19 cellular contexts compared by ENCODE assay signal in genomic region chr19:45899919-45900589, GRCh38. TPM values are rescaled to one million over a fixed set of nuclear protein-coding genes. Genes with fewer than 3 reads are reported as not detected.
A peak's percentile ranks its signal among the peaks of the same experiment; 100 is the strongest.
DNase-seq lines count a peak whose midpoint lies in the region; ATAC-seq, FAIRE-seq and TF ChIP-seq lines count a peak whose summit lies in the region.
"Had no signal": no experiment of that assay in that cellular context is flagged by ENCODE, and none has a peak within 500 bp of the region (broad histone marks: within the 10 kb centered on the region; RNA-seq: fewer than 3 reads in every experiment).

No MANE protein-coding gene starts in this region.

- no peak overlapping the region for H3K4me3 ChIP-seq in SK-N-SH (ENCODE audit: low read depth in 2 of 2, low read length in 1 of 2)
- H3K4me3 ChIP-seq in K562: no peak overlapping the region
- no peak overlapping the region for H3K4me3 ChIP-seq in CD8-positive, alpha-beta T cell (ENCODE audit: low read depth, low read length)

- WGBS in SK-N-SH (ENCODE audit: low lambda C conversion rate): 94% methylated on average over 4 of the region's 4 CpGs
- 93% methylated on average over 4 of the region's 4 CpGs for WGBS in K562 (ENCODE audit: insufficient coverage, low coverage, missing lambda C conversion rate)

- H3K9ac ChIP-seq in SK-N-SH: no peak overlapping the region
- H3K9ac ChIP-seq in K562 (ENCODE audit: insufficient read depth in 1 of 2, low read depth in 2 of 2, low read length in 2 of 2): no peak overlapping the region

- no peak for TF ChIP-seq POLR2A in K562 (conservative IDR thresholded peaks at IDR 0.05)

- no peaks in the 10 kb centered on the region for H3K9me1 ChIP-seq in K562 (ENCODE audit: control insufficient read depth, insufficient read depth, low read length)

- H3K27me3 ChIP-seq in SK-N-SH (ENCODE audit: insufficient read depth) (no peaks in the 10 kb centered on the region), K562 (ENCODE audit: control insufficient read depth in 2 of 2, insufficient read depth in 2 of 2, low read length in 2 of 2) (no peaks in the 10 kb centered on the region)
- H3K27me3 ChIP-seq in CD8-positive, alpha-beta T cell (ENCODE audit: insufficient read depth, low read length): no peaks in the 10 kb centered on the region
- H3K27me3 ChIP-seq: upper lobe of left lung had no signal

- ATAC-seq in SK-N-SH treated with all-trans-retinoic acid at 6 μM for 48 hours (no peak), K562 (no peak), GM19395 (IDR thresholded peaks at IDR 0.05; ENCODE audit: unreplicated experiment) (no peak)
- ATAC-seq in natural killer cell treated with Interleukin-12 subunit alpha and Interleukin-12 subunit beta and Interleukin-15 and Interleukin-18, amount 100 ng/mL, for 72 hours: no peak
- ATAC-seq in CD8-positive, alpha-beta T cell: no peak

- intact Hi-C loops in K562 (cut with micrococcal nuclease): no loop called here
- intact Hi-C loops in CD8-positive, alpha-beta T cell (cut with DNase I, micrococcal nuclease): loop anchor here in 1 of 2 experiments (5.0 kb wide), 1 partner anchor 183 kb away; no protein-coding TSS in a partner anchor

- TF ChIP-seq EP300 in SK-N-SH (IDR thresholded peaks at IDR 0.05; ENCODE audit: borderline replicate concordance in 1 of 2, low read depth in 1 of 2, low read length in 1 of 2) (no peak), K562 (IDR thresholded peaks at IDR 0.05; ENCODE audit: low read length) (no peak)

- H3K27ac ChIP-seq in SK-N-SH (ENCODE audit: low read depth in 2 of 2, low read length in 1 of 2) (no peak overlapping the region), K562 (ENCODE audit: extremely low read depth, low read depth, low read length) (no peak overlapping the region)
- H3K27ac ChIP-seq in CD8-positive, alpha-beta T cell (ENCODE audit: low read depth, low read length): no peak overlapping the region
- H3K27ac ChIP-seq: upper lobe of left lung had no signal

- peaks cover 13% of the 10 kb centered on the region for H3F3A ChIP-seq in SK-N-SH (replicated peaks; ENCODE audit: insufficient read depth)

- FAIRE-seq in K562 (lab: Jason Lieb, UNC): no peak
- FAIRE-seq: G401.6, keratinocyte had no signal

- H2AFZ ChIP-seq in SK-N-SH (ENCODE audit: low read depth) (no peak overlapping the region), K562 (ENCODE audit: low read depth, low read length) (no peak overlapping the region)

- peaks cover 9% of the 10 kb centered on the region; the same call in 1 of the 2 replicates for H3K4me1 Mint-ChIP-seq in HFFc6 (ENCODE audit: low read depth)
- H3K4me1 Mint-ChIP-seq in natural killer cell treated with Interleukin-12 subunit alpha and Interleukin-12 subunit beta and Interleukin-15 and Interleukin-18, amount 100 ng/mL, for 72 hours (ENCODE audit: low read depth in 2 of 2): peaks cover 16 to 24% of the 10 kb centered on the region in 2 donors
- peaks cover 26% of the 10 kb centered on the region for H3K4me1 Mint-ChIP-seq in CD8-positive, alpha-beta T cell (ENCODE audit: low read depth)

- H3K4me1 ChIP-seq in SK-N-SH (ENCODE audit: control insufficient read depth in 1 of 2, insufficient read depth in 2 of 2, low read depth in 1 of 2, low read length in 1 of 2) (peaks cover 0 to 8% of the 10 kb centered on the region in 2 experiments; a peak in 1 of 4 replicates), K562 (replicated peaks in 1 of 2; ENCODE audit: control insufficient read depth in 2 of 2, insufficient read depth in 2 of 2, low read length in 2 of 2) (peaks cover 6 to 25% of the 10 kb centered on the region in 2 experiments; a peak in 4 of 5 replicates)
- peaks cover 17% of the 10 kb centered on the region for H3K4me1 ChIP-seq in CD8-positive, alpha-beta T cell (ENCODE audit: insufficient read depth, low read length)

- no peak for DNase-seq in SK-N-SH
- no peak for DNase-seq in HFFc6
- no peak for DNase-seq in K562 (ENCODE audit: extremely low read depth in 1 of 4, low spot score in 3 of 4)
- no peak for DNase-seq in natural killer cell treated with Interleukin-12 subunit alpha and Interleukin-12 subunit beta and Interleukin-15 and Interleukin-18, amount 100 ng/mL, for 72 hours (ENCODE audit: low spot score)
- no peak for DNase-seq in GOT3 (lab: John Stamatoyannopoulos, UW)
- no peak for DNase-seq in CD8-positive, alpha-beta T cell
- DNase-seq: CD4-positive, alpha-beta memory T cell; cortex of kidney; stimulated activated naive CD4-positive, alpha-beta T cell; upper lobe of left lung had no signal

- peaks cover 18% of the 10 kb centered on the region for H3K36me3 Mint-ChIP-seq in HFFc6 (ENCODE audit: low read depth)
- H3K36me3 Mint-ChIP-seq in natural killer cell treated with Interleukin-12 subunit alpha and Interleukin-12 subunit beta and Interleukin-15 and Interleukin-18, amount 100 ng/mL, for 72 hours: peaks cover 16% of the 10 kb centered on the region
- H3K36me3 Mint-ChIP-seq in CD8-positive, alpha-beta T cell: peaks cover 35% of the 10 kb centered on the region

- H3K27ac Mint-ChIP-seq in HFFc6: no peak overlapping the region
- H3K27ac Mint-ChIP-seq in natural killer cell treated with Interleukin-12 subunit alpha and Interleukin-12 subunit beta and Interleukin-15 and Interleukin-18, amount 100 ng/mL, for 72 hours: no peak overlapping the region
- no peak overlapping the region for H3K27ac Mint-ChIP-seq in CD8-positive, alpha-beta T cell
- H3K27ac Mint-ChIP-seq: progenitor cell of endocrine pancreas had no signal

- no peaks in the 10 kb centered on the region for H3K9me3 Mint-ChIP-seq in HFFc6
- no peaks in the 10 kb centered on the region for H3K9me3 Mint-ChIP-seq in natural killer cell treated with Interleukin-12 subunit alpha and Interleukin-12 subunit beta and Interleukin-15 and Interleukin-18, amount 100 ng/mL, for 72 hours
- H3K9me3 Mint-ChIP-seq in CD8-positive, alpha-beta T cell: no peaks in the 10 kb centered on the region

- H3K36me3 ChIP-seq in SK-N-SH (replicated peaks in 1 of 2; ENCODE audit: control insufficient read depth in 1 of 2, insufficient read depth in 2 of 2, low read length in 1 of 2) (peaks cover 8 to 20% of the 10 kb centered on the region in 2 experiments), K562 (ENCODE audit: control insufficient read depth, insufficient read depth, low read length) (peaks cover 32% of the 10 kb centered on the region)
- peaks cover 14% of the 10 kb centered on the region for H3K36me3 ChIP-seq in CD8-positive, alpha-beta T cell (ENCODE audit: insufficient read depth, low read length)

- H3K4me2 ChIP-seq in SK-N-SH (0 out of 2 replicates have a peak overlapping the region, but pooled peaks have one; percentile 88), K562 (ENCODE audit: insufficient read depth, low read length) (no peak overlapping the region)

- H3K79me2 ChIP-seq in SK-N-SH (ENCODE audit: insufficient read depth): peaks cover 5% of the 10 kb centered on the region; the same call in 1 of the 2 replicates
- peaks cover 20% of the 10 kb centered on the region for H3K79me2 ChIP-seq in K562 (ENCODE audit: control insufficient read depth, insufficient read depth, low read length)

- peak overlapping the region; percentile 59 for H3K4me3 Mint-ChIP-seq in HFFc6
- peak overlapping the region; percentile 34 for H3K4me3 Mint-ChIP-seq in natural killer cell treated with Interleukin-12 subunit alpha and Interleukin-12 subunit beta and Interleukin-15 and Interleukin-18, amount 100 ng/mL, for 72 hours
- H3K4me3 Mint-ChIP-seq in CD8-positive, alpha-beta T cell: no peak overlapping the region

- BruUV-seq in K562 (replicated peaks; lab: Mats Ljungman, UMichigan): TSS peak; percentile 64

- no peaks in the 10 kb centered on the region for H3K9me2 ChIP-seq in SK-N-SH

- in situ Hi-C loops in K562 (cut with MboI): no loop called here

- CTCF ChIA-PET in SK-N-SH (lab: Yijun Ruan, JAX) (interaction anchor here (1.5 to 3.7 kb wide), 2 partner anchors 17 to 83 kb away, joined by 7 to 15 read pairs; no protein-coding TSS in a partner anchor), K562 (lab: Yijun Ruan, JAX; ENCODE audit: low intra/inter-chr PET ratio) (no interaction called here)
- CTCF ChIA-PET in CD8-positive, alpha-beta T cell (lab: Charles Lee): interaction anchor here (0.8 to 1.9 kb wide), 4 partner anchors 14 to 258 kb away, joined by 3 to 5 read pairs (median 3); partner anchors contain the start of genes IRF2BP1 and SYMPK

- TF ChIP-seq CTCF in SK-N-SH (IDR thresholded peaks at IDR 0.05): no peak
- no peak for TF ChIP-seq CTCF in HFFc6 (IDR thresholded peaks at IDR 0.05)
- no peak for TF ChIP-seq CTCF in K562 (IDR thresholded peaks at IDR 0.05 in 2 of 3, conservative IDR thresholded peaks at IDR 0.05 in 1 of 3; ENCODE audit: insufficient read depth in 2 of 3, low read depth in 1 of 3, low read length in 3 of 3)
- TF ChIP-seq CTCF in CD8-positive, alpha-beta T cell (IDR thresholded peaks at IDR 0.05): no peak

- TF ChIP-seq RAD21 in SK-N-SH (IDR thresholded peaks at IDR 0.05; ENCODE audit: low read length) (no peak), K562 (CRISPR knock-in tag; conservative IDR thresholded peaks at IDR 0.05 in 1 of 2, IDR thresholded peaks at IDR 0.05 in 1 of 2) (no peak)

- POLR2A ChIA-PET in SK-N-SH (lab: Yijun Ruan, JAX) (no interaction called here), K562 (lab: Yijun Ruan, JAX) (interaction anchor here (1.7 kb wide), 1 partner anchor 12 kb away, joined by 4 read pairs; no protein-coding TSS in a partner anchor)
- POLR2A ChIA-PET in CD8-positive, alpha-beta T cell (lab: Charles Lee): no interaction called here

- H3K9me3 ChIP-seq in SK-N-SH: no peaks in the 10 kb centered on the region
- H3K9me3 ChIP-seq in K562 (replicated peaks; ENCODE audit: control insufficient read depth, insufficient read depth, low read depth, low read length): no peaks in the 10 kb centered on the region
- no peaks in the 10 kb centered on the region for H3K9me3 ChIP-seq in CD8-positive, alpha-beta T cell (ENCODE audit: low read length)
- H3K9me3 ChIP-seq: HAP-1, upper lobe of left lung had no signal

- H3K27me3 Mint-ChIP-seq in HFFc6 (ENCODE audit: insufficient read depth): peaks cover 1% of the 10 kb centered on the region; the same call in 1 of the 2 replicates
- H3K27me3 Mint-ChIP-seq in natural killer cell treated with Interleukin-12 subunit alpha and Interleukin-12 subunit beta and Interleukin-15 and Interleukin-18, amount 100 ng/mL, for 72 hours: no peaks in the 10 kb centered on the region
- no peaks in the 10 kb centered on the region for H3K27me3 Mint-ChIP-seq in CD8-positive, alpha-beta T cell (ENCODE audit: low read depth)
- H3K27me3 Mint-ChIP-seq: CD4-positive, alpha-beta memory T cell had no signal

- H4K20me1 ChIP-seq in SK-N-SH (ENCODE audit: insufficient read depth) (no peaks in the 10 kb centered on the region), K562 (replicated peaks; ENCODE audit: control insufficient read depth, insufficient read depth, low read length) (no peaks in the 10 kb centered on the region)

RNA-seq across cellular contexts. Expression of gene MYPOP, which starts 2.4 kb away (rescaled TPM):
- 2.8 and 5.1 TPM in 2 replicates for polyA plus RNA-seq in SK-N-SH (2012; rRNA removed)
- polyA plus RNA-seq in SK-N-SH (2012; cell fraction: cytosol; rRNA removed): 3.2 and 4.8 TPM in 2 replicates
- polyA plus RNA-seq in SK-N-SH (2012; cell fraction: nucleus; rRNA removed): 11.0 and 16.2 TPM in 2 replicates
- total RNA-seq in HFFc6 (2021; fragmentation: NEBNext Ultra II Directional; extraction: Animal tissue kit (Norgen Biotek cat#: 25700)): 10 to 100 TPM; 10.2 to 11.2 (median 10.5) TPM
- total RNA-seq in K562 (2011; cell fraction: chromatin; rRNA removed; ENCODE audit: low replicate concordance): 2.2 and 5.3 TPM in 2 replicates
- total RNA-seq in K562 (2011; cell fraction: nucleolus; rRNA removed): 3.0 and 3.4 TPM in 2 replicates
- total RNA-seq in K562 (2011; cell fraction: nucleoplasm; rRNA removed): 3.4 and 4.7 TPM in 2 replicates
- total RNA-seq in K562 (2014; rRNA removed): 2.6 and 2.8 TPM in 2 replicates
- total RNA-seq in K562 (2014; rRNA removed; fragmentation: Illumina TruSeq; extraction: Trizol): 0.61 and 0.80 TPM in 2 replicates
- 1.0 and 1.6 TPM in 2 replicates for total RNA-seq in K562 (2015; rRNA removed; fragmentation: Illumina TruSeq; extraction: Trizol)
- 7.4 and 7.6 TPM in 2 replicates for total RNA-seq in K562 (2021)
- polyA plus RNA-seq in K562 (2011; rRNA removed): 0.72 and 1.3 TPM in 2 replicates
- 1.5 and 2.2 TPM in 2 replicates for polyA plus RNA-seq in K562 (2011; cell fraction: cytosol; rRNA removed)
- 2.9 and 5.2 TPM in 2 replicates for polyA plus RNA-seq in K562 (2011; cell fraction: nucleus; rRNA removed)
- polyA plus RNA-seq in K562 (2012): 3.1 and 4.0 TPM in 2 replicates
- 1.7 and 1.9 TPM in 2 replicates for polyA plus RNA-seq in K562 (2014; fragmentation: Illumina TruSeq; extraction: Trizol)
- under 1 TPM; 0.32 to 0.34 TPM for polyA plus RNA-seq in K562 (2014; fragmentation: Nextera tagmentation; extraction: Ambion mirVana)
- polyA plus RNA-seq in K562 (2014; rRNA removed): 2.4 and 4.9 TPM in 2 replicates
- 0.28 and 0.33 TPM in 2 replicates for polyA minus RNA-seq in K562 (2011; rRNA and poly(A)+ RNA removed)
- 1.9 and 2.3 TPM in 2 replicates for polyA minus RNA-seq in K562 (2011; cell fraction: cytosol; rRNA and poly(A)+ RNA removed)
- polyA minus RNA-seq in K562 (2011; cell fraction: nucleus; rRNA and poly(A)+ RNA removed): 0.94 and 1.3 TPM in 2 replicates
- total RNA-seq in natural killer cell treated with Interleukin-12 subunit alpha and Interleukin-12 subunit beta and Interleukin-15 and Interleukin-18, amount 100 ng/mL, for 72 hours: 10 to 100 TPM; 10.6 to 14.9 TPM
- 1 to 10 TPM; 3.4 to 3.5 TPM for total RNA-seq in CD8-positive, alpha-beta T cell

RNA-seq across cellular contexts. Expression of gene IRF2BP1, which starts 14.1 kb away (rescaled TPM):
- polyA plus RNA-seq in SK-N-SH (2012; rRNA removed) (11.8 and 16.8 TPM in 2 replicates), K562 (2011; rRNA removed) (3.2 and 5.0 TPM in 2 replicates), K562 (2014; fragmentation: Illumina TruSeq; extraction: Trizol) (3.5 and 8.6 TPM in 2 replicates), K562 (2014; fragmentation: Nextera tagmentation; extraction: Ambion mirVana) (under 1 TPM; 0.61 to 0.62 TPM), K562 (2014; rRNA removed) (14.3 and 18.8 TPM in 2 replicates)
- 7.0 and 11.8 TPM in 2 replicates for polyA plus RNA-seq in SK-N-SH (2012; cell fraction: cytosol; rRNA removed)
- 12.2 and 14.1 TPM in 2 replicates for polyA plus RNA-seq in SK-N-SH (2012; cell fraction: nucleus; rRNA removed)
- 10 to 100 TPM; 19.3 to 25.0 (median 21.8) TPM for total RNA-seq in HFFc6 (2021; fragmentation: NEBNext Ultra II Directional; extraction: Animal tissue kit (Norgen Biotek cat#: 25700))
- 2.2 and 10.2 TPM in 2 replicates for total RNA-seq in K562 (2011; cell fraction: chromatin; rRNA removed; ENCODE audit: low replicate concordance)
- total RNA-seq in K562 (2011; cell fraction: nucleolus; rRNA removed): 19.5 and 20.3 TPM in 2 replicates
- 5.5 and 7.2 TPM in 2 replicates for total RNA-seq in K562 (2011; cell fraction: nucleoplasm; rRNA removed)
- total RNA-seq in K562 (2014; rRNA removed) (32.2 and 38.8 TPM in 2 replicates), K562 (2014; rRNA removed; fragmentation: Illumina TruSeq; extraction: Trizol) (2.6 and 2.8 TPM in 2 replicates), K562 (2015; rRNA removed; fragmentation: Illumina TruSeq; extraction: Trizol) (8.4 and 9.5 TPM in 2 replicates), K562 (2021) (35.0 and 35.9 TPM in 2 replicates)
- 4.7 and 20.7 TPM in 2 replicates for polyA plus RNA-seq in K562 (2011; cell fraction: cytosol; rRNA removed)
- 5.6 and 10.1 TPM in 2 replicates for polyA plus RNA-seq in K562 (2011; cell fraction: nucleus; rRNA removed)
- 14.9 and 16.5 TPM in 2 replicates for polyA plus RNA-seq in K562 (2012)
- polyA minus RNA-seq in K562 (2011; rRNA and poly(A)+ RNA removed): 2.2 and 3.4 TPM in 2 replicates
- polyA minus RNA-seq in K562 (2011; cell fraction: cytosol; rRNA and poly(A)+ RNA removed): 12.9 and 19.5 TPM in 2 replicates
- 12.3 and 15.7 TPM in 2 replicates for polyA minus RNA-seq in K562 (2011; cell fraction: nucleus; rRNA and poly(A)+ RNA removed)
- 10 to 100 TPM; 14.5 to 18.2 TPM for total RNA-seq in natural killer cell treated with Interleukin-12 subunit alpha and Interleukin-12 subunit beta and Interleukin-15 and Interleukin-18, amount 100 ng/mL, for 72 hours
- 10 to 100 TPM; 17.7 to 19.6 TPM for total RNA-seq in CD8-positive, alpha-beta T cell

RNA-seq across cellular contexts. Expression of gene NANOS2, which starts 14.5 kb away (rescaled TPM):
- polyA plus RNA-seq in SK-N-SH (2012; rRNA removed) (not detected in 2 replicates), K562 (2011; rRNA removed) (not detected in 2 replicates), K562 (2014; fragmentation: Illumina TruSeq; extraction: Trizol) (not detected in 2 replicates), K562 (2014; fragmentation: Nextera tagmentation; extraction: Ambion mirVana) (not detected), K562 (2014; rRNA removed) (not detected in 2 replicates)
- polyA plus RNA-seq in SK-N-SH (2012; cell fraction: cytosol; rRNA removed): not detected in 2 replicates
- polyA plus RNA-seq in SK-N-SH (2012; cell fraction: nucleus; rRNA removed): not detected in 2 replicates
- total RNA-seq in HFFc6 (2021; fragmentation: NEBNext Ultra II Directional; extraction: Animal tissue kit (Norgen Biotek cat#: 25700)): not detected
- not detected in 2 replicates for total RNA-seq in K562 (2011; cell fraction: chromatin; rRNA removed; ENCODE audit: low replicate concordance)
- total RNA-seq in K562 (2011; cell fraction: nucleolus; rRNA removed): not detected in 2 replicates
- total RNA-seq in K562 (2011; cell fraction: nucleoplasm; rRNA removed): not detected in 2 replicates
- total RNA-seq in K562 (2014; rRNA removed) (0.08 TPM in 1 of 2 replicates, not detected in the other), K562 (2014; rRNA removed; fragmentation: Illumina TruSeq; extraction: Trizol) (not detected in 2 replicates), K562 (2015; rRNA removed; fragmentation: Illumina TruSeq; extraction: Trizol) (not detected in 2 replicates), K562 (2021) (not detected in 2 replicates)
- not detected in 2 replicates for polyA plus RNA-seq in K562 (2011; cell fraction: cytosol; rRNA removed)
- polyA plus RNA-seq in K562 (2011; cell fraction: nucleus; rRNA removed): not detected in 2 replicates
- not detected in 2 replicates for polyA plus RNA-seq in K562 (2012)
- polyA minus RNA-seq in K562 (2011; rRNA and poly(A)+ RNA removed): not detected in 2 replicates
- polyA minus RNA-seq in K562 (2011; cell fraction: cytosol; rRNA and poly(A)+ RNA removed): not detected in 2 replicates
- not detected in 2 replicates for polyA minus RNA-seq in K562 (2011; cell fraction: nucleus; rRNA and poly(A)+ RNA removed)
- total RNA-seq in natural killer cell treated with Interleukin-12 subunit alpha and Interleukin-12 subunit beta and Interleukin-15 and Interleukin-18, amount 100 ng/mL, for 72 hours: not detected
- not detected for total RNA-seq in CD8-positive, alpha-beta T cell
- total RNA-seq: CD4-positive, alpha-beta memory T cell; glomerular endothelial cell; mononuclear cell; progenitor cell of endocrine pancreas; upper lobe of left lung had no signal
- polyA plus RNA-seq: CD4-positive, alpha-beta memory T cell; esophagus; keratinocyte had no signal

RNA-seq across cellular contexts. Expression of gene FOXA3, which starts 35.9 kb away (rescaled TPM):
- polyA plus RNA-seq in SK-N-SH (2012; rRNA removed) (0.97 and 1.5 TPM in 2 replicates), K562 (2011; rRNA removed) (10.7 and 15.5 TPM in 2 replicates), K562 (2014; fragmentation: Illumina TruSeq; extraction: Trizol) (4.7 and 6.1 TPM in 2 replicates), K562 (2014; fragmentation: Nextera tagmentation; extraction: Ambion mirVana) (1 to 10 TPM; 1.3 to 1.5 TPM), K562 (2014; rRNA removed) (5.0 and 6.7 TPM in 2 replicates)
- 0.91 and 1.0 TPM in 2 replicates for polyA plus RNA-seq in SK-N-SH (2012; cell fraction: cytosol; rRNA removed)
- 0.48 and 0.82 TPM in 2 replicates for polyA plus RNA-seq in SK-N-SH (2012; cell fraction: nucleus; rRNA removed)
- total RNA-seq in HFFc6 (2021; fragmentation: NEBNext Ultra II Directional; extraction: Animal tissue kit (Norgen Biotek cat#: 25700)): not detected
- total RNA-seq in K562 (2011; cell fraction: chromatin; rRNA removed; ENCODE audit: low replicate concordance): 4.9 and 12.6 TPM in 2 replicates
- total RNA-seq in K562 (2011; cell fraction: nucleolus; rRNA removed): 8.7 and 8.8 TPM in 2 replicates
- 7.4 and 7.8 TPM in 2 replicates for total RNA-seq in K562 (2011; cell fraction: nucleoplasm; rRNA removed)
- total RNA-seq in K562 (2014; rRNA removed) (5.5 and 8.9 TPM in 2 replicates), K562 (2014; rRNA removed; fragmentation: Illumina TruSeq; extraction: Trizol) (3.3 and 3.5 TPM in 2 replicates), K562 (2015; rRNA removed; fragmentation: Illumina TruSeq; extraction: Trizol) (3.2 and 3.5 TPM in 2 replicates), K562 (2021) (8.1 and 8.6 TPM in 2 replicates)
- 19.1 and 21.5 TPM in 2 replicates for polyA plus RNA-seq in K562 (2011; cell fraction: cytosol; rRNA removed)
- polyA plus RNA-seq in K562 (2011; cell fraction: nucleus; rRNA removed): 8.5 and 9.2 TPM in 2 replicates
- 5.3 and 6.6 TPM in 2 replicates for polyA plus RNA-seq in K562 (2012)
- 10.7 and 18.1 TPM in 2 replicates for polyA minus RNA-seq in K562 (2011; rRNA and poly(A)+ RNA removed)
- 4.2 and 7.2 TPM in 2 replicates for polyA minus RNA-seq in K562 (2011; cell fraction: cytosol; rRNA and poly(A)+ RNA removed)
- polyA minus RNA-seq in K562 (2011; cell fraction: nucleus; rRNA and poly(A)+ RNA removed): 3.0 and 3.4 TPM in 2 replicates
- under 1 TPM in 1 of 2 donors, not detected in 1; 0.19 TPM for total RNA-seq in natural killer cell treated with Interleukin-12 subunit alpha and Interleukin-12 subunit beta and Interleukin-15 and Interleukin-18, amount 100 ng/mL, for 72 hours
- total RNA-seq in CD8-positive, alpha-beta T cell: not detected
- total RNA-seq: CD4-positive, alpha-beta memory T cell; glomerular endothelial cell; mononuclear cell had no signal
- polyA plus RNA-seq: CD4-positive, alpha-beta memory T cell; keratinocyte had no signal

RNA-seq across cellular contexts. Expression of gene SYMPK, which starts 37.1 kb away (rescaled TPM):
- polyA plus RNA-seq in SK-N-SH (2012; rRNA removed) (76.3 and 92.7 TPM in 2 replicates), K562 (2011; rRNA removed) (80.3 and 101 TPM in 2 replicates), K562 (2014; fragmentation: Illumina TruSeq; extraction: Trizol) (79.4 and 82.9 TPM in 2 replicates), K562 (2014; fragmentation: Nextera tagmentation; extraction: Ambion mirVana) (under 1 TPM; 0.73 to 0.85 TPM), K562 (2014; rRNA removed) (63.1 and 66.5 TPM in 2 replicates)
- 31.3 and 45.6 TPM in 2 replicates for polyA plus RNA-seq in SK-N-SH (2012; cell fraction: cytosol; rRNA removed)
- 170 and 185 TPM in 2 replicates for polyA plus RNA-seq in SK-N-SH (2012; cell fraction: nucleus; rRNA removed)
- 10 to 100 TPM; 59.6 to 74.8 (median 66.0) TPM for total RNA-seq in HFFc6 (2021; fragmentation: NEBNext Ultra II Directional; extraction: Animal tissue kit (Norgen Biotek cat#: 25700))
- total RNA-seq in K562 (2011; cell fraction: chromatin; rRNA removed; ENCODE audit: low replicate concordance): 281 and 416 TPM in 2 replicates
- 171 and 172 TPM in 2 replicates for total RNA-seq in K562 (2011; cell fraction: nucleolus; rRNA removed)
- total RNA-seq in K562 (2011; cell fraction: nucleoplasm; rRNA removed): 158 and 183 TPM in 2 replicates
- total RNA-seq in K562 (2014; rRNA removed) (58.4 and 60.4 TPM in 2 replicates), K562 (2014; rRNA removed; fragmentation: Illumina TruSeq; extraction: Trizol) (26.4 and 31.4 TPM in 2 replicates), K562 (2015; rRNA removed; fragmentation: Illumina TruSeq; extraction: Trizol) (38.7 and 40.9 TPM in 2 replicates), K562 (2021) (86.9 and 95.5 TPM in 2 replicates)
- polyA plus RNA-seq in K562 (2011; cell fraction: cytosol; rRNA removed): 76.7 and 115 TPM in 2 replicates
- polyA plus RNA-seq in K562 (2011; cell fraction: nucleus; rRNA removed): 192 and 225 TPM in 2 replicates
- polyA plus RNA-seq in K562 (2012): 73.1 and 85.2 TPM in 2 replicates
- polyA minus RNA-seq in K562 (2011; rRNA and poly(A)+ RNA removed): 96.1 and 136 TPM in 2 replicates
- polyA minus RNA-seq in K562 (2011; cell fraction: cytosol; rRNA and poly(A)+ RNA removed): 80.5 and 91.6 TPM in 2 replicates
- polyA minus RNA-seq in K562 (2011; cell fraction: nucleus; rRNA and poly(A)+ RNA removed): 37.0 and 46.3 TPM in 2 replicates
- total RNA-seq in natural killer cell treated with Interleukin-12 subunit alpha and Interleukin-12 subunit beta and Interleukin-15 and Interleukin-18, amount 100 ng/mL, for 72 hours: 100 to 1,000 TPM; 107 to 217 TPM
- total RNA-seq in CD8-positive, alpha-beta T cell: 10 to 100 TPM; 52.6 to 54.2 TPM
